Comparison of ENCODE assay signal across 2 cellular contexts in the genomic region with DNA sequence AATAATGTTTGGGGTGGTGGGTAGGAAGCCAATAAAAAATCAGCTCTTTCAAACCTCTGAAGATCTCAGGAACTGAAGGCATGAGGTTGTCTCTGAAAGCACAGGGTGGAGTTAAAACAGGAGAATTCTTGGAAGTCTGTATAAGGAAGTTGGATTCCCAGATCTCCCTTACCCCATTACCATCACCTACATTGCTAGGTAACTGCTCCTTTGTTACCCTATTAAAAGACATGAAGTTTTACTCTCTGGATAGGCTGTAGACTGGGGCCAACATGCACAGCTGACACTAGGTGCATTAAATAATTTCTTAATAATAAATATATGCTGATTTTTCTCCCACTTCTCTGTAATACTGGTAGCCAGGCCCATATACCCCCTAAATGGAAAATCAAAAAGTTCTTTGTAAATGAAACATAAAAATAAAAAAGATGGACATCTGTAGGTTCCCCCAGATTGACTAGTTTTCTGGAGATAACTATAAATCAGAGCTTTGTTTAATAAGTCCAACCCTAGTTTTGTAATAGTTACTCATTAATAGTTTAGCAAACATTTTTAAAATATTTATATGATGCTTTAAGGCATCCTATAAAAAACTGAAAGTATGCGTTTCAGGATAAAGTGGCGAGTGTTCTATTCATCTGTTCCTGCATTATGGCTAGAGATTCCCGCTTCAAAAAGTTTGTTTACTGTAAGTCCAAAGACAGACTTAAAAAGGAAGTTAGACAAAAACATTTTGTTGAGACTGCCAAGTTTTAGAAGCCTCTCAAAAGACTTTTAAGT.
TF ChIP-seq lines count a peak whose summit lies in the region.

No MANE protein-coding gene starts in this region.

TF ChIP-seq in A549, 52 proteins besides CTCF, POLR2A, EP300 and RAD21:
- TF ChIP-seq GATA3 (IDR thresholded peaks at IDR 0.05; ENCODE audit: borderline replicate concordance) = peak; percentile 63; the same call in 1 of the 2 replicates
- peak in 1 of 2 experiments; percentile 56; a peak in 2 of 4 replicates for TF ChIP-seq CEBPB (IDR thresholded peaks at IDR 0.05)
- TF ChIP-seq SMC3 (IDR thresholded peaks at IDR 0.05) = 0 out of 3 replicates have a peak, but pooled peaks have one; percentile 6
- TF ChIP-seq ZC3H11A (IDR thresholded peaks at IDR 0.05) = no peak
TF ChIP-seq in A549: peak in this region for 3.

TF ChIP-seq in IMR-90, 13 proteins besides CTCF, POLR2A, EP300 and RAD21:
- TF ChIP-seq BHLHE40 (IDR thresholded peaks at IDR 0.05; ENCODE audit: low read depth, low read length) (no peak), MXI1 (IDR thresholded peaks at IDR 0.05; ENCODE audit: borderline replicate concordance, low read depth, low read length) (no peak), NFE2L2 (IDR thresholded peaks at IDR 0.05; ENCODE audit: low read depth, low read length) (no peak), CHD1 (IDR thresholded peaks at IDR 0.05; ENCODE audit: low read depth, low read length) (no peak), FOS (IDR thresholded peaks at IDR 0.05; ENCODE audit: low read depth, low read length) (no peak), SMC3 (IDR thresholded peaks at IDR 0.05; ENCODE audit: low read depth, low read length) (no peak), MAZ (IDR thresholded peaks at IDR 0.05; ENCODE audit: borderline replicate concordance, low read depth, low read length) (no peak), CEBPB (IDR thresholded peaks at IDR 0.05; ENCODE audit: low read depth, low read length) (no peak), RCOR1 (IDR thresholded peaks at IDR 0.05; ENCODE audit: insufficient replicate concordance, low read length) (no peak), MAFK (IDR thresholded peaks at IDR 0.05; ENCODE audit: low read depth, low read length) (no peak), RFX5 (IDR thresholded peaks at IDR 0.05; ENCODE audit: low read depth, low read length) (no peak)
- TF ChIP-seq, protein P1, sequence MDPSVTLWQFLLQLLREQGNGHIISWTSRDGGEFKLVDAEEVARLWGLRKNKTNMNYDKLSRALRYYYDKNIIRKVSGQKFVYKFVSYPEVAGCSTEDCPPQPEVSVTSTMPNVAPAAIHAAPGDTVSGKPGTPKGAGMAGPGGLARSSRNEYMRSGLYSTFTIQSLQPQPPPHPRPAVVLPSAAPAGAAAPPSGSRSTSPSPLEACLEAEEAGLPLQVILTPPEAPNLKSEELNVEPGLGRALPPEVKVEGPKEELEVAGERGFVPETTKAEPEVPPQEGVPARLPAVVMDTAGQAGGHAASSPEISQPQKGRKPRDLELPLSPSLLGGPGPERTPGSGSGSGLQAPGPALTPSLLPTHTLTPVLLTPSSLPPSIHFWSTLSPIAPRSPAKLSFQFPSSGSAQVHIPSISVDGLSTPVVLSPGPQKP (IDR thresholded peaks at IDR 0.05; ENCODE audit: borderline replicate concordance, low read depth, low read length) = no peak
- TF ChIP-seq, protein P2, sequence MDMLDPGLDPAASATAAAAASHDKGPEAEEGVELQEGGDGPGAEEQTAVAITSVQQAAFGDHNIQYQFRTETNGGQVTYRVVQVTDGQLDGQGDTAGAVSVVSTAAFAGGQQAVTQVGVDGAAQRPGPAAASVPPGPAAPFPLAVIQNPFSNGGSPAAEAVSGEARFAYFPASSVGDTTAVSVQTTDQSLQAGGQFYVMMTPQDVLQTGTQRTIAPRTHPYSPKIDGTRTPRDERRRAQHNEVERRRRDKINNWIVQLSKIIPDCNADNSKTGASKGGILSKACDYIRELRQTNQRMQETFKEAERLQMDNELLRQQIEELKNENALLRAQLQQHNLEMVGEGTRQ (IDR thresholded peaks at IDR 0.05; ENCODE audit: low read depth, low read length) = no peak
